15 cellular contexts compared by ENCODE assay signal in the genomic region with DNA sequence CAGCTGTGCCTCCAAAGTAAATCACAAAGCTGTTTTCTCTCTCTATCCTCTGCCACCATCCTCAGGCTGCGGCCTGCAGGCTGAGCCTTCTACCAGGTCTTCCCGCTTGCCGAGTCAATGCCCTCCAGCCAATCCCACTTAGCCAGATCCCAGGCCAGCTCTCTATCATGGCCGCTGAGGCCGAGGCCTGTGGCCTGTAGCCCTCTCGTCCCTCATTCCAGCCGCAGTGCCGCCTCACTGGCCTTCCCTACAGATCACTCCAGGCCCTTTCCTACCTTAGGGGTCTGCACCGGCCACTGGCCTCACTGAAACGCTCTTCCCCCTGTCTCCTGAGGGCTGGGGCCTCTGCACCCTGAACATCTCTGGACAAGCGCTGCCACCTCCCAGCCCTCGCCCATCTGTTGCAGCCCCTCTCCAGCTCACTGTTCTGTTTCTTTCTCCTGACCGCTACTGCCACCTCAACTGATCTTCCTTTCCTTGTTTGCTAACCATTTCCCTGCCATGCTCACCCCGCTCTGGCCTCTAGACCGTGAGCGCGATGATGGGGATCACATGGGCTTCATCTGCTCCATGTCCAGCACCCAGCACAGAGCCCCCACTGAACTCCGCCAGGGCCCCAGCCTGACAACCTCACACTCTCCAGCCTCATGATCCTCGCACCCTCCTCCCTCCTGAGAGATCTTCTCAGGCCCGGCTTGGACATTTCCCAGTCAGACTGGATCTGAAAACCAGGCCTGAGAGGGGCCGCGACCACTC. TPM values are rescaled to one million over a fixed set of nuclear protein-coding genes. Genes with fewer than 3 reads are reported as not detected.
A peak's percentile ranks its signal among the peaks of the same experiment; 100 is the strongest.
DNase-seq lines count a peak whose midpoint lies in the region; ATAC-seq and TF ChIP-seq lines count a peak whose summit lies in the region.
"Had no signal": no experiment of that assay in that cellular context is flagged by ENCODE, and none has a peak within 500 bp of the region (broad histone marks: within the 10 kb centered on the region; RNA-seq: fewer than 3 reads in every experiment).

No MANE protein-coding gene starts in this region.

- H3K27ac ChIP-seq in stomach: peak overlapping the region in 4 of 5 donors; percentile 11 to 43 (median 22)

- 95 to 97% (median 96%) methylated on average over 22 of the region's 22 CpGs for WGBS in stomach, 5 donors

- DNase-seq in activated CD4-positive, alpha-beta T cell treated with anti-CD3 and anti-CD28 coated beads, Interleukin-2, amount 10 ng/mL, durations not matched to agents 7 days and 5 days: no peak
- no peak for DNase-seq in activated CD4-positive, alpha-beta T cell treated with anti-CD3 and anti-CD28 coated beads, Interleukin-2, amount 10 ng/mL, durations not matched to agents 24 days and 14 days
- DNase-seq in central memory CD8-positive, alpha-beta T cell (ENCODE audit: low spot score in 2 of 2): no peak
- DNase-seq in mesothelial cell of epicardium (ENCODE audit: low spot score in 2 of 2, unreplicated experiment in 2 of 2): no peak
- no peak for DNase-seq in stomach
- DNase-seq in stimulated activated CD4-positive, alpha-beta T cell treated with anti-CD3 and anti-CD28 coated beads, Interleukin-2, amount 100 ng/mL, for 24 hours: no peak
- DNase-seq: 8988T; activated B cell treated with CpG ODN at 0.5 μM for 24 hours; CD8-positive, alpha-beta memory T cell; NCI-H2081; NCI-H69; small intestine had no signal

- CTCF ChIA-PET in activated CD4-positive, alpha-beta T cell treated with anti-CD3 and anti-CD28 coated beads, Interleukin-2, amount 10 ng/mL, durations not matched to agents 7 days and 5 days (lab: Charles Lee): interaction anchor here (1.6 kb wide), 1 partner anchor 10 kb away, joined by 3 read pairs; no protein-coding TSS in a partner anchor

- intact Hi-C loops in activated CD4-positive, alpha-beta T cell treated with anti-CD3 and anti-CD28 coated beads, Interleukin-2, amount 10 ng/mL, durations not matched to agents 24 days and 14 days (cut with micrococcal nuclease): loop anchor here (10.0 kb wide), 1 partner anchor 125 kb away; no protein-coding TSS in a partner anchor
- intact Hi-C loops in stomach (cut with DNase I; ENCODE audit: low total_unique reads): loop anchor here (10.0 kb wide), 1 partner anchor 175 kb away; the partner anchor contains the start of gene GPRC5B

- H3K4me3 Mint-ChIP-seq in activated CD4-positive, alpha-beta T cell treated with anti-CD3 and anti-CD28 coated beads, Interleukin-2, amount 10 ng/mL, durations not matched to agents 7 days and 5 days: no peak overlapping the region
- H3K4me3 Mint-ChIP-seq in activated CD4-positive, alpha-beta T cell treated with anti-CD3 and anti-CD28 coated beads, Interleukin-2, amount 10 ng/mL, durations not matched to agents 24 days and 14 days: no peak overlapping the region
- H3K4me3 Mint-ChIP-seq in central memory CD8-positive, alpha-beta T cell: no peak overlapping the region
- no peak overlapping the region for H3K4me3 Mint-ChIP-seq in mesothelial cell of epicardium
- H3K4me3 Mint-ChIP-seq: activated B cell treated with CpG ODN at 0.5 μM for 24 hours had no signal

- TF ChIP-seq EP300 in stomach (IDR thresholded peaks at IDR 0.05): no peak

- ATAC-seq in central memory CD8-positive, alpha-beta T cell (replicated peaks; ENCODE audit: extremely low read depth, poor library complexity, severe bottlenecking): no peak
- ATAC-seq in GM18867 (IDR thresholded peaks at IDR 0.05; ENCODE audit: unreplicated experiment) (no peak), HG03097 (IDR thresholded peaks at IDR 0.05; ENCODE audit: low FRiP score, unreplicated experiment) (no peak)

- H3K9me3 ChIP-seq in stomach: no peaks in the 10 kb centered on the region
- H3K9me3 ChIP-seq: tibial nerve had no signal

- no peaks in the 10 kb centered on the region for H3K27me3 ChIP-seq in stomach
- H3K27me3 ChIP-seq: tibial nerve had no signal

- H3K4me1 ChIP-seq in stomach: peaks cover 4 to 22% (median 7%) of the 10 kb centered on the region in 4 donors

- peak overlapping the region; percentile 64 for H3K27ac Mint-ChIP-seq in activated CD4-positive, alpha-beta T cell treated with anti-CD3 and anti-CD28 coated beads, Interleukin-2, amount 10 ng/mL, durations not matched to agents 7 days and 5 days
- H3K27ac Mint-ChIP-seq in activated CD4-positive, alpha-beta T cell treated with anti-CD3 and anti-CD28 coated beads, Interleukin-2, amount 10 ng/mL, durations not matched to agents 24 days and 14 days: no peak overlapping the region
- H3K27ac Mint-ChIP-seq in central memory CD8-positive, alpha-beta T cell (ENCODE audit: low read depth): peak overlapping the region; percentile 73
- peak overlapping the region; percentile 9 for H3K27ac Mint-ChIP-seq in mesothelial cell of epicardium
- H3K27ac Mint-ChIP-seq: activated B cell treated with CpG ODN at 0.5 μM for 24 hours had no signal

- H3K4me3 ChIP-seq in stomach: no peak overlapping the region
- H3K4me3 ChIP-seq: tibial nerve had no signal

- POLR2A ChIA-PET in activated CD4-positive, alpha-beta T cell treated with anti-CD3 and anti-CD28 coated beads, Interleukin-2, amount 10 ng/mL, durations not matched to agents 7 days and 5 days (lab: Charles Lee): no interaction called here

- TF ChIP-seq POLR2A in stomach (IDR thresholded peaks at IDR 0.05): no peak

- TF ChIP-seq CTCF in mesothelial cell of epicardium (IDR thresholded peaks at IDR 0.05; ENCODE audit: unreplicated experiment) (no peak), stomach (IDR thresholded peaks at IDR 0.05) (no peak)

- no peaks in the 10 kb centered on the region for H3K27me3 Mint-ChIP-seq in activated CD4-positive, alpha-beta T cell treated with anti-CD3 and anti-CD28 coated beads, Interleukin-2, amount 10 ng/mL, durations not matched to agents 7 days and 5 days
- no peaks in the 10 kb centered on the region for H3K27me3 Mint-ChIP-seq in activated CD4-positive, alpha-beta T cell treated with anti-CD3 and anti-CD28 coated beads, Interleukin-2, amount 10 ng/mL, durations not matched to agents 24 days and 14 days
- no peaks in the 10 kb centered on the region for H3K27me3 Mint-ChIP-seq in central memory CD8-positive, alpha-beta T cell
- H3K27me3 Mint-ChIP-seq in mesothelial cell of epicardium (ENCODE audit: low read depth): no peaks in the 10 kb centered on the region
- H3K27me3 Mint-ChIP-seq: activated B cell treated with CpG ODN at 0.5 μM for 24 hours; CD8-positive, alpha-beta memory T cell had no signal

- no peaks in the 10 kb centered on the region for H3K9me3 Mint-ChIP-seq in activated CD4-positive, alpha-beta T cell treated with anti-CD3 and anti-CD28 coated beads, Interleukin-2, amount 10 ng/mL, durations not matched to agents 7 days and 5 days
- no peaks in the 10 kb centered on the region for H3K9me3 Mint-ChIP-seq in activated CD4-positive, alpha-beta T cell treated with anti-CD3 and anti-CD28 coated beads, Interleukin-2, amount 10 ng/mL, durations not matched to agents 24 days and 14 days
- no peaks in the 10 kb centered on the region for H3K9me3 Mint-ChIP-seq in central memory CD8-positive, alpha-beta T cell
- no peaks in the 10 kb centered on the region for H3K9me3 Mint-ChIP-seq in mesothelial cell of epicardium
- H3K9me3 Mint-ChIP-seq: activated B cell treated with CpG ODN at 0.5 μM for 24 hours; CD8-positive, alpha-beta memory T cell had no signal

- peaks cover 23 to 89% (median 82%) of the 10 kb centered on the region in 4 donors for H3K36me3 ChIP-seq in stomach

- peaks cover 2% of the 10 kb centered on the region for H3K4me1 Mint-ChIP-seq in activated CD4-positive, alpha-beta T cell treated with anti-CD3 and anti-CD28 coated beads, Interleukin-2, amount 10 ng/mL, durations not matched to agents 7 days and 5 days
- H3K4me1 Mint-ChIP-seq in activated CD4-positive, alpha-beta T cell treated with anti-CD3 and anti-CD28 coated beads, Interleukin-2, amount 10 ng/mL, durations not matched to agents 24 days and 14 days: peaks cover 4% of the 10 kb centered on the region
- H3K4me1 Mint-ChIP-seq in central memory CD8-positive, alpha-beta T cell: peaks cover 15% of the 10 kb centered on the region
- no peaks in the 10 kb centered on the region for H3K4me1 Mint-ChIP-seq in mesothelial cell of epicardium
- H3K4me1 Mint-ChIP-seq: activated B cell treated with CpG ODN at 0.5 μM for 24 hours had no signal

- peaks cover 39% of the 10 kb centered on the region for H3K36me3 Mint-ChIP-seq in activated CD4-positive, alpha-beta T cell treated with anti-CD3 and anti-CD28 coated beads, Interleukin-2, amount 10 ng/mL, durations not matched to agents 7 days and 5 days (ENCODE audit: low read depth)
- peaks cover 37% of the 10 kb centered on the region for H3K36me3 Mint-ChIP-seq in activated CD4-positive, alpha-beta T cell treated with anti-CD3 and anti-CD28 coated beads, Interleukin-2, amount 10 ng/mL, durations not matched to agents 24 days and 14 days (ENCODE audit: low read depth)
- H3K36me3 Mint-ChIP-seq in central memory CD8-positive, alpha-beta T cell (ENCODE audit: insufficient read depth): peaks cover 24% of the 10 kb centered on the region
- H3K36me3 Mint-ChIP-seq in mesothelial cell of epicardium: peaks cover 42% of the 10 kb centered on the region

RNA-seq across cellular contexts. Expression of gene KNOP1, which starts 8.5 kb away (rescaled TPM):
- 10 to 100 TPM; 16.8 TPM for total RNA-seq in activated CD4-positive, alpha-beta T cell treated with anti-CD3 and anti-CD28 coated beads, Interleukin-2, amount 10 ng/mL, durations not matched to agents 7 days and 5 days
- 36.9 and 37.0 TPM in 2 replicates for total RNA-seq in activated CD4-positive, alpha-beta T cell treated with anti-CD3 and anti-CD28 coated beads, Interleukin-2, amount 10 ng/mL, durations not matched to agents 24 days and 14 days
- total RNA-seq in mesothelial cell of epicardium (46.5 to 48.5 TPM (median 47.4 TPM) in 3 replicates), stomach (10 to 100 TPM in 4 of 5 donors, 1 to 10 TPM in 1; 7.2 to 26.3 (median 14.2) TPM)
- polyA plus RNA-seq in stomach: 10 to 100 TPM in 2 of 3 donors, 1 to 10 TPM in 1; 9.6 to 15.1 (median 12.1) TPM

RNA-seq across cellular contexts. Expression of gene IQCK, which starts 8.5 kb away (rescaled TPM):
- 1 to 10 TPM; 1.1 to 1.5 TPM for total RNA-seq in activated CD4-positive, alpha-beta T cell treated with anti-CD3 and anti-CD28 coated beads, Interleukin-2, amount 10 ng/mL, durations not matched to agents 7 days and 5 days
- 1.0 and 2.0 TPM in 2 replicates for total RNA-seq in activated CD4-positive, alpha-beta T cell treated with anti-CD3 and anti-CD28 coated beads, Interleukin-2, amount 10 ng/mL, durations not matched to agents 24 days and 14 days
- 14.7 to 16.0 TPM (median 15.4 TPM) in 3 replicates for total RNA-seq in mesothelial cell of epicardium
- 10 to 100 TPM in 3 of 5 donors, 1 to 10 TPM in 2; 3.5 to 100.0 (median 20.7) TPM for total RNA-seq in stomach
- polyA plus RNA-seq in stomach: 10 to 100 TPM in 1 of 3 donors, 1 to 10 TPM in 2; 7.7 to 18.0 (median 9.1) TPM
